In the genomic region with DNA sequence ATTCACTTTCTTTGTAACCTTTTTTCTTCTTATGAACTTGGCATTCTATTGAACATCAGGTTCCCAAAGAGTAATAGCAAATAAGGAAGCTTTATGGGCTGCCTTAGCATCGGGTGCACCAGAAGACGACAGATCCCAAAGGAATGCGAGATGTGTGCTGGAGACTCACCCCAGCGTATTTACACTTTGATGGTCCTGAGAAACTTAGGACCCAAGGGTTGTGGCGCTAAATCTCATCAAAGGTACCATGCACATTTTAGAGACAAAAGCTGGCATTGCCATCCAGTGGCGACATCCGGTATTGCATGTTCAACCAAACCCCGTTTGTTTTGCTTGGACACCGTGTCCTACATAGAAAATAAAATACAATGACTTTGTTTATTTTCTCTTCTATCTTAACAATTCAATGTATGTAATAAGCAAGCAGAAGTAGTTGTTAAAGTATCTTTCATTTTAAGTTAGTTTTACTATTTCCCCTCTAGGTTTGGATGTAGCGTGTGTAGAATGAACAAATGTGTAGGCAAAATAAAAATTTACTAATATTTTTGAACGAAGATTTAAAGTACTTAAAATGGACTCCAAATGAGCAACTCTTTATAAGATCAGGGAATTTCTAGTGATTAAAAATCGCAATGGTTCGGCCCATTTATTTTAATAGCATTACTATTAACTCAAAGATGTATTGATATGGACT, we compare ENCODE assay signal across 8 cellular contexts.
A peak's percentile ranks its signal among the peaks of the same experiment; 100 is the strongest.
DNase-seq lines count a peak whose midpoint lies in the region; ATAC-seq and TF ChIP-seq lines count a peak whose summit lies in the region.

No MANE protein-coding gene starts in this region.

- H3K9me3 ChIP-seq in MG63: no peaks in the 10 kb centered on the region

- ATAC-seq in GM21825 (IDR thresholded peaks at IDR 0.05; ENCODE audit: unreplicated experiment): peak; percentile 81

- TF ChIP-seq CTCF in GM10248 (IDR thresholded peaks at IDR 0.05; ENCODE audit: control extremely low read depth, extremely low read depth, low read depth, missing control alignments): peak; percentile 81

- DNase-seq in GM10248 (ENCODE audit: extremely low spot score) (peak; percentile 39), MG63 (peak; percentile 46), kidney tubule cell (ENCODE audit: low spot score) (peak; percentile 55), 8988T (no peak)
- peak; percentile 80 for DNase-seq in activated CD4-positive, CD25-positive, alpha-beta regulatory T cell treated with anti-CD3 and anti-CD28 coated beads, Interleukin-2, amount 50 U/mL, for 72 hours
- DNase-seq in central memory CD4-positive, alpha-beta T cell: peak; percentile 50
- peak; percentile 84 to 87 for DNase-seq in stimulated activated CD4-positive, alpha-beta T cell treated with anti-CD3 and anti-CD28 coated beads, Interleukin-2, amount 100 ng/mL, for 24 hours

- H3K36me3 ChIP-seq in MG63: no peaks in the 10 kb centered on the region

- POLR2A ChIA-PET in GM10248 (lab: Yijun Ruan, JAX): no interaction called here

- CTCF ChIA-PET in GM10248 (lab: Yijun Ruan, JAX): interaction anchor here (0.8 to 3.6 kb wide), 25 partner anchors 9 to 1684 kb away, joined by 3 to 31 read pairs (median 4); no protein-coding TSS in a partner anchor

- H3K4me3 ChIP-seq in MG63: no peak overlapping the region

- no peaks in the 10 kb centered on the region for H3K27me3 ChIP-seq in MG63
